Comparison of ENCODE assay signal across 8 cellular contexts in the genomic region with DNA sequence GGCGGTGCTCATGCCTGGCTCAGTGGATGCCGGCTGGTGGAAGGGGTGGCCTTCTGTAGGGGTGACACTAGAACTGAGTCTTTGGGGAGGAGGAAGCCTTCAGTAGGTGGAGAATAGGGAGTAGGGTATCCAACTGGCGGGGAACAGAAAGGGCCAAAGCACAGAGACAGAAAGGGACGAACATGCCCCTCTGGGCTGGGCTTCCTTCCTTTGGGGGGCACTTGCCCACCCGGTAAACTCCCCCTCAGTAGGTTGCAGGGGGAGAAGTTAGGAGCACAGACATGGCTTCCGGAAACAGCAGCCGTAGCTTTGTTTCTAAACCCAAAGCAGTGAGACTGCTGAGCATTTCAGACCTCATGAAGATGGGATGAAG. TPM values are rescaled to one million over a fixed set of nuclear protein-coding genes. Genes with fewer than 3 reads are reported as not detected.
A peak's percentile ranks its signal among the peaks of the same experiment; 100 is the strongest.
DNase-seq lines count a peak whose midpoint lies in the region; ATAC-seq and TF ChIP-seq lines count a peak whose summit lies in the region.

No MANE protein-coding gene starts in this region.

- TF ChIP-seq CTCF in body of pancreas (IDR thresholded peaks at IDR 0.05), result no peak

- peak overlapping the region; percentile 93 for H2AFZ ChIP-seq in ACC112 (ENCODE audit: low read length, unreplicated experiment)

- in situ Hi-C loops in KBM-7 (cut with MboI; ENCODE audit: low pct_unique_long_range_greater_than_20kb, low sequenced_read_pairs), result no loop called here

- peaks cover 21% of the 10 kb centered on the region for H3K4me1 Mint-ChIP-seq in stimulated activated naive CD8-positive, alpha-beta T cell treated with anti-CD3 and anti-CD28 coated beads, Interleukin-15, amount 100 ng/mL, for 72 hours

- intact Hi-C loops in body of pancreas (cut with DNase I), result no loop called here

- no peaks in the 10 kb centered on the region for H3K9me3 Mint-ChIP-seq in stimulated activated naive CD8-positive, alpha-beta T cell treated with anti-CD3 and anti-CD28 coated beads, Interleukin-15, amount 100 ng/mL, for 72 hours

- 7 to 13% methylated on average over 6 to 7 of the region's 7 CpGs for WGBS in body of pancreas, 2 donors

- H3K79me2 ChIP-seq in ACC112 (ENCODE audit: control insufficient read depth, insufficient read depth, low read length, unreplicated experiment), result no peaks in the 10 kb centered on the region

- peaks cover 6% of the 10 kb centered on the region for H3K4me1 ChIP-seq in ACC112 (ENCODE audit: control insufficient read depth, insufficient read depth, low read length, unreplicated experiment)
- H3K4me1 ChIP-seq in body of pancreas, result peaks cover 17% of the 10 kb centered on the region

- no peaks in the 10 kb centered on the region for H3K36me3 ChIP-seq in ACC112 (ENCODE audit: insufficient read depth, low read length)
- H3K36me3 ChIP-seq in body of pancreas (replicated peaks in 1 of 2; ENCODE audit: insufficient read depth in 1 of 2, low read depth in 2 of 2), result peaks cover 0 to 9% of the 10 kb centered on the region in 2 donors

- no peaks in the 10 kb centered on the region for H3K27me3 Mint-ChIP-seq in stimulated activated naive CD8-positive, alpha-beta T cell treated with anti-CD3 and anti-CD28 coated beads, Interleukin-15, amount 100 ng/mL, for 72 hours

- TF ChIP-seq POLR2A in body of pancreas (IDR thresholded peaks at IDR 0.05), result no peak

- H3K27ac Mint-ChIP-seq in stimulated activated naive CD8-positive, alpha-beta T cell treated with anti-CD3 and anti-CD28 coated beads, Interleukin-15, amount 100 ng/mL, for 72 hours, result peak overlapping the region; percentile 57 to 97

- H3K9me3 ChIP-seq in body of pancreas, result no peaks in the 10 kb centered on the region

- peak overlapping the region; percentile 95 to 98 for H3K4me3 Mint-ChIP-seq in stimulated activated naive CD8-positive, alpha-beta T cell treated with anti-CD3 and anti-CD28 coated beads, Interleukin-15, amount 100 ng/mL, for 72 hours

- peak; percentile 25 for ATAC-seq in GM19438 (IDR thresholded peaks at IDR 0.05; ENCODE audit: low read depth, unreplicated experiment)
- peak; percentile 25 for ATAC-seq in body of pancreas
- ATAC-seq in stimulated activated naive CD8-positive, alpha-beta T cell treated with anti-CD3 and anti-CD28 coated beads, Interleukin-15, amount 100 ng/mL, for 72 hours, result peak; percentile 51

- H3K4me3 ChIP-seq in ACC112 (ENCODE audit: low read depth, low read length) (peak overlapping the region; percentile 87), body of pancreas (peak overlapping the region; percentile 55 to 63)

- peak; percentile 40 for DNase-seq in KBM-7
- DNase-seq in body of pancreas, result no peak
- peak; percentile 27 to 36 for DNase-seq in stimulated activated naive CD8-positive, alpha-beta T cell treated with anti-CD3 and anti-CD28 coated beads, Interleukin-15, amount 100 ng/mL, for 72 hours
- DNase-seq in DMS 273 treated with DMSO at 0.1 percent for 48 hours (lab: John Stamatoyannopoulos, UW), result no peak
- DNase-seq in NCI-H1105 treated with DMSO at 0.1 percent for 48 hours (lab: John Stamatoyannopoulos, UW), result no peak

- H3K27ac ChIP-seq in ACC112 (ENCODE audit: low read depth, low read length) (no peak overlapping the region), body of pancreas (peak overlapping the region; percentile 13 to 81 (median 72)), layer of hippocampus (ENCODE audit: low read depth, low read length) (peak overlapping the region; percentile 68)

- H3K27me3 ChIP-seq in ACC112 (ENCODE audit: insufficient read depth, low read length) (no peaks in the 10 kb centered on the region), body of pancreas (no peaks in the 10 kb centered on the region), layer of hippocampus (ENCODE audit: control insufficient read depth, insufficient read depth, low read length) (no peaks in the 10 kb centered on the region)

RNA-seq across cellular contexts. Expression of a gene that starts 0.8 kb away (rescaled TPM):
- 10 to 100 TPM; 24.9 to 50.8 TPM for total RNA-seq in body of pancreas

RNA-seq across cellular contexts. Expression of a gene that starts 51.5 kb away (rescaled TPM):
- total RNA-seq in body of pancreas, result 10 to 100 TPM in 1 of 2 donors, 1 to 10 TPM in 1; 8.3 to 50.1 TPM

Comparison
In these comparisons a context has a peak if more than half of its experiments do, and no peak if none do; other contexts are left out.
1. DNase-seq: peak in KBM-7 (single experiment) and stimulated activated naive CD8-positive, alpha-beta T cell treated with anti-CD3 and anti-CD28 coated beads, Interleukin-15, amount 100 ng/mL, for 72 hours (2 of 2); none in body of pancreas (0 of 4), DMS 273 treated with DMSO at 0.1 percent for 48 hours (single experiment) and NCI-H1105 treated with DMSO at 0.1 percent for 48 hours (single experiment).
2. Peak in every context shown above with its lines, with median percentiles within 50 percentile points of each other: ATAC-seq.